In genomic region chrX:80511969-80512760, GRCh38 we compare ENCODE assay signal across 16 cellular contexts.
DNase-seq lines count a peak whose midpoint lies in the region; ATAC-seq, FAIRE-seq and TF ChIP-seq lines count a peak whose summit lies in the region.
"Had no signal": no experiment of that assay in that cellular context is flagged by ENCODE, and none has a peak within 500 bp of the region (broad histone marks: within the 10 kb centered on the region; RNA-seq: fewer than 3 reads in every experiment).

No MANE protein-coding gene starts in this region.

- intact Hi-C loops in Right ventricle myocardium inferior (cut with DNase I): no loop called here

- no peak overlapping the region for H4K91ac ChIP-seq in mesenchymal stem cell (ENCODE audit: low read length)

- H3K27me3 Mint-ChIP-seq in astrocyte (ENCODE audit: low read depth, unreplicated experiment): no peaks in the 10 kb centered on the region

- H3K18ac ChIP-seq in mesenchymal stem cell (ENCODE audit: low read depth in 1 of 2, low read length in 2 of 2): no peak overlapping the region

- FAIRE-seq in astrocyte (lab: Jason Lieb, UNC): peak; percentile 77

- H2BK12ac ChIP-seq in mesenchymal stem cell (ENCODE audit: low read length in 2 of 2): no peak overlapping the region

- no peaks in the 10 kb centered on the region for H3K27me3 ChIP-seq in HUES48 (ENCODE audit: control insufficient read depth, insufficient read depth, low read length)
- no peaks in the 10 kb centered on the region for H3K27me3 ChIP-seq in astrocyte (ENCODE audit: insufficient read depth, low read length)
- no peaks in the 10 kb centered on the region for H3K27me3 ChIP-seq in mesenchymal stem cell (ENCODE audit: control insufficient read depth in 1 of 2, insufficient read depth in 1 of 2, low read length in 2 of 2)
- H3K27me3 ChIP-seq: ascending aorta, suprapubic skin had no signal

- no peak overlapping the region for H2BK120ac ChIP-seq in mesenchymal stem cell (ENCODE audit: low read depth, low read length)

- no peak overlapping the region for H3K4ac ChIP-seq in mesenchymal stem cell (ENCODE audit: low read depth in 1 of 2, low read length in 2 of 2)

- no peaks in the 10 kb centered on the region for H3K79me2 ChIP-seq in astrocyte (ENCODE audit: insufficient read depth, low read length)

- H3K4me3 ChIP-seq in HUES48 (ENCODE audit: low read depth, low read length) (peak overlapping the region; percentile 13; the same call in 1 of the 2 replicates), astrocyte (ENCODE audit: insufficient read depth, low read depth, low read length) (no peak overlapping the region), mesenchymal stem cell (ENCODE audit: insufficient read depth in 1 of 2, low read depth in 1 of 2, low read length in 2 of 2) (no peak overlapping the region)
- H3K4me3 ChIP-seq: ascending aorta, suprapubic skin had no signal

- no peak overlapping the region for H2BK5ac ChIP-seq in mesenchymal stem cell (ENCODE audit: low read depth, low read length, poor library complexity, severe bottlenecking)

- peaks cover 24% of the 10 kb centered on the region; the same call in 1 of the 2 replicates for H3K9me3 ChIP-seq in HUES48 (ENCODE audit: control insufficient read depth, insufficient read depth, low read length)
- H3K9me3 ChIP-seq in astrocyte (ENCODE audit: insufficient read depth, low read depth, low read length): no peaks in the 10 kb centered on the region
- peaks cover 5% of the 10 kb centered on the region for H3K9me3 ChIP-seq in mesenchymal stem cell (ENCODE audit: control insufficient read depth, low read length)
- H3K9me3 ChIP-seq: ascending aorta, suprapubic skin had no signal

- H3K79me1 ChIP-seq in mesenchymal stem cell (replicated peaks; ENCODE audit: low read length, poor library complexity, severe bottlenecking): no peaks in the 10 kb centered on the region

- H4K8ac ChIP-seq in mesenchymal stem cell (ENCODE audit: low read length): no peak overlapping the region

- H3K36me3 Mint-ChIP-seq in astrocyte (ENCODE audit: low read depth, unreplicated experiment): no peaks in the 10 kb centered on the region

- no peak overlapping the region for H3K14ac ChIP-seq in mesenchymal stem cell (ENCODE audit: low read length in 2 of 2)

- H3K4me1 ChIP-seq in HUES48 (ENCODE audit: control insufficient read depth, insufficient read depth, low read length) (peaks cover 19% of the 10 kb centered on the region), astrocyte (ENCODE audit: insufficient read depth, low read length) (no peaks in the 10 kb centered on the region), mesenchymal stem cell (ENCODE audit: control insufficient read depth, insufficient read depth, low read depth, low read length) (no peaks in the 10 kb centered on the region)
- H3K4me1 ChIP-seq: ascending aorta, suprapubic skin had no signal

- H3K4me3 Mint-ChIP-seq in astrocyte (ENCODE audit: unreplicated experiment): peak overlapping the region; percentile 51
- H3K4me3 Mint-ChIP-seq: activated CD8-positive, alpha-beta T cell treated with anti-CD3 and anti-CD28 coated beads, Interleukin-2, amount 10 ng/mL, durations not matched to agents 7 days and 5 days had no signal

- H3K27ac Mint-ChIP-seq in astrocyte (ENCODE audit: unreplicated experiment): peak overlapping the region; percentile 94
- H3K27ac Mint-ChIP-seq: activated CD8-positive, alpha-beta T cell treated with anti-CD3 and anti-CD28 coated beads, Interleukin-2, amount 10 ng/mL, durations not matched to agents 7 days and 5 days had no signal

- no peak overlapping the region for H2BK15ac ChIP-seq in mesenchymal stem cell (ENCODE audit: low read depth, poor library complexity, severe bottlenecking)

- H2AFZ ChIP-seq in astrocyte (ENCODE audit: low read depth, low read length) (no peak overlapping the region), mesenchymal stem cell (ENCODE audit: low read depth, low read length) (no peak overlapping the region)

- no peak for ATAC-seq in HG03039 (IDR thresholded peaks at IDR 0.05; ENCODE audit: unreplicated experiment)
- ATAC-seq in GM21390 (IDR thresholded peaks at IDR 0.05; ENCODE audit: unreplicated experiment): no peak
- no peak for ATAC-seq in Right ventricle myocardium inferior
- ATAC-seq in GM19395 (IDR thresholded peaks at IDR 0.05; ENCODE audit: unreplicated experiment): no peak
- ATAC-seq: activated CD8-positive, alpha-beta T cell treated with anti-CD3 and anti-CD28 coated beads, Interleukin-2, amount 10 ng/mL, durations not matched to agents 7 days and 5 days had no signal

- peaks cover 22% of the 10 kb centered on the region for H3K4me1 Mint-ChIP-seq in astrocyte (ENCODE audit: low read depth, unreplicated experiment)

- DNase-seq in CMK (ENCODE audit: low read depth): peak; percentile 82
- peak; percentile 2 for DNase-seq in astrocyte (ENCODE audit: low read depth)
- DNase-seq in mesenchymal stem cell: peak; percentile 22
- no peak for DNase-seq in Right ventricle myocardium inferior (ENCODE audit: missing footprints)
- DNase-seq: activated CD8-positive, alpha-beta T cell treated with anti-CD3 and anti-CD28 coated beads, Interleukin-2, amount 10 ng/mL, durations not matched to agents 7 days and 5 days; activated effector memory CD4-positive, alpha-beta T cell treated with Interleukin-2 at 50 U/mL for 16 hours; dermis blood vessel endothelial cell; DMS 273 treated with DMSO at 0.1 percent for 48 hours; NCI-H1417 treated with DMSO at 0.1 percent for 48 hours; stimulated activated CD4-positive, alpha-beta T cell treated with anti-CD3 and anti-CD28 coated beads, Interleukin-15, amount 100 ng/mL, for 24 hours had no signal

- H3K23ac ChIP-seq in mesenchymal stem cell (ENCODE audit: low read length in 2 of 2): no peak overlapping the region

- no peak overlapping the region for H3K4me2 ChIP-seq in astrocyte (ENCODE audit: low read length)
- no peak overlapping the region for H3K4me2 ChIP-seq in mesenchymal stem cell (ENCODE audit: low read length, poor library complexity, severe bottlenecking)

- no peak overlapping the region for H2AK5ac ChIP-seq in mesenchymal stem cell (ENCODE audit: low read length, severe bottlenecking)

- no peaks in the 10 kb centered on the region for H4K20me1 ChIP-seq in astrocyte (ENCODE audit: insufficient read depth, low read length)

- peaks cover 3% of the 10 kb centered on the region for H3K9me3 Mint-ChIP-seq in astrocyte (ENCODE audit: unreplicated experiment)

- H3K36me3 ChIP-seq in HUES48 (ENCODE audit: control insufficient read depth, insufficient read depth, low read length) (no peaks in the 10 kb centered on the region), astrocyte (ENCODE audit: insufficient read depth, low read length) (no peaks in the 10 kb centered on the region), mesenchymal stem cell (ENCODE audit: control insufficient read depth in 1 of 2, insufficient read depth in 2 of 2, low read depth in 1 of 2, low read length in 2 of 2) (no peaks in the 10 kb centered on the region)
- H3K36me3 ChIP-seq: ascending aorta, suprapubic skin had no signal

- no peak for TF ChIP-seq CTCF in astrocyte (IDR thresholded peaks at IDR 0.05; ENCODE audit: insufficient read depth, low read depth, low read length)

- WGBS in mesenchymal stem cell: 52% methylated on average over 5 of the region's 7 CpGs

- H3K27ac ChIP-seq in HUES48 (ENCODE audit: low read depth, low read length) (peak overlapping the region; percentile 78), astrocyte (ENCODE audit: low read depth, low read length) (no peak overlapping the region), mesenchymal stem cell (ENCODE audit: low read length, poor library complexity, severe bottlenecking) (no peak overlapping the region)
- H3K27ac ChIP-seq: ascending aorta, suprapubic skin had no signal

- H3K9ac ChIP-seq in HUES48 (ENCODE audit: low read depth, low read length) (no peak overlapping the region), astrocyte (ENCODE audit: low read length) (no peak overlapping the region), mesenchymal stem cell (ENCODE audit: low read length) (no peak overlapping the region)
